In the genomic region with DNA sequence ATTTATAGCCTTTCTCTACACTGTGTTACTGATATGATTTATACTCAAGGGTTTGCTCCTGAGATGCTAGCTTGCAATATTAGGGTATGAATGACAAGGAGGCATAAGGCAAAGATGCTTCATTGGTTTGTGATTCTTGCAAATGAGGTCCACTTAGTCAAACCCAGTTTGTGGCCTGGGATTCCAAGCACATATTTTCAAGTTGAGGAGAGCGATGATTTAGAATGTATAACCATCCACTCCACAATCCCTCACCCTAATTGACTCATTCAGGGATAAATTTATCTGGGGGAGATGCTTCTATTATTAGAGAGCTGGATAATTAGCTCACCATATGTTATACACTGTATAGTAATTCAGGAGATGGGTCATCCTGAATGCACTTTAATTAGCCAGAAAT, we compare ENCODE assay signal across 1 cellular context.
TF ChIP-seq lines count a peak whose summit lies in the region.

No MANE protein-coding gene starts in this region.

TF ChIP-seq in IMR-90, 13 proteins besides CTCF, POLR2A, EP300 and RAD21 (continued from another document):
- TF ChIP-seq, protein P1, sequence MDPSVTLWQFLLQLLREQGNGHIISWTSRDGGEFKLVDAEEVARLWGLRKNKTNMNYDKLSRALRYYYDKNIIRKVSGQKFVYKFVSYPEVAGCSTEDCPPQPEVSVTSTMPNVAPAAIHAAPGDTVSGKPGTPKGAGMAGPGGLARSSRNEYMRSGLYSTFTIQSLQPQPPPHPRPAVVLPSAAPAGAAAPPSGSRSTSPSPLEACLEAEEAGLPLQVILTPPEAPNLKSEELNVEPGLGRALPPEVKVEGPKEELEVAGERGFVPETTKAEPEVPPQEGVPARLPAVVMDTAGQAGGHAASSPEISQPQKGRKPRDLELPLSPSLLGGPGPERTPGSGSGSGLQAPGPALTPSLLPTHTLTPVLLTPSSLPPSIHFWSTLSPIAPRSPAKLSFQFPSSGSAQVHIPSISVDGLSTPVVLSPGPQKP (IDR thresholded peaks at IDR 0.05; ENCODE audit: borderline replicate concordance, low read depth, low read length) = no peak
